Comparison of ENCODE assay signal across 8 cellular contexts in genomic region chr19:1261512-1261862, GRCh38. TPM values are rescaled to one million over a fixed set of nuclear protein-coding genes. Genes with fewer than 3 reads are reported as not detected.
A peak's percentile ranks its signal among the peaks of the same experiment; 100 is the strongest.
DNase-seq lines count a peak whose midpoint lies in the region; ATAC-seq, FAIRE-seq and TF ChIP-seq lines count a peak whose summit lies in the region.

No MANE protein-coding gene starts in this region.

- H3K9me3 ChIP-seq in HUES48 (ENCODE audit: control insufficient read depth, insufficient read depth, low read length) = no peaks in the 10 kb centered on the region
- H3K9me3 ChIP-seq in ascending aorta = no peaks in the 10 kb centered on the region
- H3K9me3 ChIP-seq in left lung = no peaks in the 10 kb centered on the region
- no peaks in the 10 kb centered on the region for H3K9me3 ChIP-seq in thymus (ENCODE audit: control insufficient read depth)

- intact Hi-C loops in ascending aorta (cut with DNase I) (loop anchor here (1.0 kb wide), 1 partner anchor 8 kb away; no protein-coding TSS in a partner anchor), left lung (cut with DNase I) (no loop called here)

- DNase-seq in AG10803 (ENCODE audit: low read depth) = no peak
- no peak for DNase-seq in ascending aorta (ENCODE audit: low spot score in 2 of 2)
- DNase-seq in left lung = no peak
- no peak for DNase-seq in superior temporal gyrus (ENCODE audit: extremely low spot score)
- DNase-seq in NCI-H1436 (lab: John Stamatoyannopoulos, UW) = no peak
- no peak for DNase-seq in D721Med (ENCODE audit: insufficient read length, low spot score)

- H3K36me3 ChIP-seq in HUES48 (ENCODE audit: control insufficient read depth, insufficient read depth, low read length) (peaks cover 17% of the 10 kb centered on the region), ascending aorta (peaks cover 17 to 18% of the 10 kb centered on the region in 2 donors), left lung (peaks cover 0 to 24% of the 10 kb centered on the region in 2 donors), thymus (ENCODE audit: control insufficient read depth, insufficient read depth) (peaks cover 17% of the 10 kb centered on the region)

- H3K4me3 ChIP-seq in AG10803 (ENCODE audit: low read length) (peak overlapping the region; percentile 74), HUES48 (ENCODE audit: low read depth, low read length) (peak overlapping the region; percentile 83), ascending aorta (peak overlapping the region; percentile 76 to 83), left lung (peak overlapping the region; percentile 59 to 68), thymus (ENCODE audit: low read length) (peak overlapping the region; percentile 72)

- H3K27me3 ChIP-seq in HUES48 (ENCODE audit: control insufficient read depth, insufficient read depth, low read length) (no peaks in the 10 kb centered on the region), ascending aorta (no peaks in the 10 kb centered on the region), left lung (no peaks in the 10 kb centered on the region), thymus (ENCODE audit: control insufficient read depth, insufficient read depth) (peaks cover 7% of the 10 kb centered on the region)

- no peak for ATAC-seq in left lung

- WGBS in thymus = 4% methylated on average over 16 of the region's 16 CpGs

- peak overlapping the region; percentile 56 for H3K9ac ChIP-seq in HUES48 (ENCODE audit: low read depth, low read length)

- H3K27ac ChIP-seq in HUES48 (ENCODE audit: low read depth, low read length) (peak overlapping the region; percentile 89), ascending aorta (peak overlapping the region; percentile 96 to 99), left lung (peak overlapping the region; percentile 93 to 99), thymus (ENCODE audit: low read depth) (peak overlapping the region; percentile 88)

- peaks cover 46% of the 10 kb centered on the region for H3K4me1 ChIP-seq in HUES48 (ENCODE audit: control insufficient read depth, insufficient read depth, low read length)
- peaks cover 24 to 59% of the 10 kb centered on the region in 2 donors for H3K4me1 ChIP-seq in ascending aorta
- peaks cover 56 to 97% of the 10 kb centered on the region in 2 donors for H3K4me1 ChIP-seq in left lung
- peaks cover 44% of the 10 kb centered on the region for H3K4me1 ChIP-seq in thymus (ENCODE audit: control insufficient read depth, insufficient read depth, low read length)

- TF ChIP-seq CTCF in AG10803 (conservative IDR thresholded peaks at IDR 0.05; ENCODE audit: low read length) = no peak; the same call in 1 of the 2 replicates
- TF ChIP-seq CTCF in ascending aorta (IDR thresholded peaks at IDR 0.05) = peak in 2 of 3 experiments; percentile 10 to 25
- TF ChIP-seq CTCF in left lung (IDR thresholded peaks at IDR 0.05) = no peak
- no peak for TF ChIP-seq CTCF in D721Med (IDR thresholded peaks at IDR 0.05; ENCODE audit: insufficient read depth, missing control alignments)

- FAIRE-seq in D721Med (lab: Jason Lieb, UNC) = no peak

RNA-seq across cellular contexts. Expression of gene CIRBP, which starts 7.6 kb away (rescaled TPM):
- total RNA-seq in ascending aorta (442 TPM), left lung (100 to 1,000 TPM; 220 to 235 TPM)
- 693 TPM for polyA plus RNA-seq in thymus

RNA-seq across cellular contexts. Expression of gene MIDN, which starts 13.1 kb away (rescaled TPM):
- total RNA-seq in ascending aorta (307 TPM), left lung (100 to 1,000 TPM in 1 of 2 donors, 10 to 100 TPM in 1; 87.4 to 115 TPM)
- 55.1 TPM for polyA plus RNA-seq in thymus

RNA-seq across cellular contexts. Expression of gene FAM174C, which starts 13.8 kb away (rescaled TPM):
- total RNA-seq in ascending aorta = 156 TPM
- 10 to 100 TPM; 48.0 to 58.7 TPM for total RNA-seq in left lung
- polyA plus RNA-seq in thymus = 62.2 TPM

RNA-seq across cellular contexts. Expression of gene ATP5F1D, which starts 19.9 kb away (rescaled TPM):
- total RNA-seq in ascending aorta (232 TPM), left lung (100 to 1,000 TPM; 139 to 161 TPM)
- polyA plus RNA-seq in thymus = 150 TPM

RNA-seq across cellular contexts. Expression of gene CBARP, which starts 23.7 kb away (rescaled TPM):
- total RNA-seq in ascending aorta (1.9 TPM), left lung (1 to 10 TPM in 1 of 2 donors, under 1 TPM in 1; 0.55 to 1.5 TPM)
- polyA plus RNA-seq in thymus = 0.37 TPM

Comparison
In these comparisons a context has a peak if more than half of its experiments do, and no peak if none do; other contexts are left out.
1. CTCF ChIP-seq: peak in ascending aorta (2 of 3); none in AG10803 (single experiment), left lung (0 of 2) and D721Med (single experiment).
2. Peak in every context shown above with its lines, with median percentiles within 50 percentile points of each other: H3K4me3 ChIP-seq and H3K27ac ChIP-seq.